Comparison of ENCODE assay signal across 13 cellular contexts in genomic region chr15:68487087-68487843, GRCh38. TPM values are rescaled to one million over a fixed set of nuclear protein-coding genes. Genes with fewer than 3 reads are reported as not detected.
DNase-seq lines count a peak whose midpoint lies in the region; ATAC-seq and TF ChIP-seq lines count a peak whose summit lies in the region.
"Had no signal": no experiment of that assay in that cellular context is flagged by ENCODE, and none has a peak within 500 bp of the region (broad histone marks: within the 10 kb centered on the region; RNA-seq: fewer than 3 reads in every experiment).

No MANE protein-coding gene starts in this region.

- ATAC-seq in left ventricle myocardium superior (peak; percentile 60), GM19023 (IDR thresholded peaks at IDR 0.05; ENCODE audit: unreplicated experiment) (no peak), GM21390 (IDR thresholded peaks at IDR 0.05; ENCODE audit: unreplicated experiment) (no peak)
- no peak for ATAC-seq in stimulated activated memory B cell treated with anti-CD40 and anti-IgM and Interleukin-4, amounts not matched to agents 10 μg/mL and 1 μg/mL and 100 μg/mL, for 72 hours
- no peak for ATAC-seq in natural killer cell treated with Interleukin-12 subunit alpha and Interleukin-12 subunit beta and Interleukin-15 and Interleukin-18, amount 100 ng/mL, for 72 hours
- ATAC-seq: left colon had no signal

- in situ Hi-C loops in astrocyte of the spinal cord (cut with HindIII; ENCODE audit: low sequenced_read_pairs), result no loop called here

- DNase-seq in ELR (ENCODE audit: low read depth) (peak; percentile 37), astrocyte of the spinal cord (ENCODE audit: low read depth, low spot score) (peak; percentile 57), left ventricle myocardium superior (no peak), stomach (no peak)
- no peak for DNase-seq in natural killer cell treated with Interleukin-12 subunit alpha and Interleukin-12 subunit beta and Interleukin-15 and Interleukin-18, amount 100 ng/mL, for 72 hours (ENCODE audit: low spot score)
- DNase-seq: activated CD4-positive, alpha-beta memory T cell treated with anti-CD3 and anti-CD28 coated beads for 36 hours; cortex of kidney; left colon; SW 1271 had no signal

- TF ChIP-seq EP300 in stomach (IDR thresholded peaks at IDR 0.05), result no peak

- 58 to 72% (median 68%) methylated on average over 5 of the region's 5 CpGs for WGBS in stomach, 5 donors

- no peak overlapping the region for H3K27ac Mint-ChIP-seq in stimulated activated memory B cell treated with anti-CD40 and anti-IgM and Interleukin-4, amounts not matched to agents 10 μg/mL and 1 μg/mL and 100 μg/mL, for 72 hours
- H3K27ac Mint-ChIP-seq in natural killer cell treated with Interleukin-12 subunit alpha and Interleukin-12 subunit beta and Interleukin-15 and Interleukin-18, amount 100 ng/mL, for 72 hours, result no peak overlapping the region
- H3K27ac Mint-ChIP-seq: activated CD4-positive, alpha-beta memory T cell treated with anti-CD3 and anti-CD28 coated beads for 36 hours had no signal

- peaks cover 3% of the 10 kb centered on the region for H3K9me3 Mint-ChIP-seq in stimulated activated memory B cell treated with anti-CD40 and anti-IgM and Interleukin-4, amounts not matched to agents 10 μg/mL and 1 μg/mL and 100 μg/mL, for 72 hours
- H3K9me3 Mint-ChIP-seq in natural killer cell treated with Interleukin-12 subunit alpha and Interleukin-12 subunit beta and Interleukin-15 and Interleukin-18, amount 100 ng/mL, for 72 hours, result no peaks in the 10 kb centered on the region
- H3K9me3 Mint-ChIP-seq: activated CD4-positive, alpha-beta memory T cell treated with anti-CD3 and anti-CD28 coated beads for 36 hours had no signal

- H3K4me3 ChIP-seq in astrocyte of the spinal cord (ENCODE audit: low read depth, low read length), result no peak overlapping the region
- no peak overlapping the region for H3K4me3 ChIP-seq in stomach

- no peaks in the 10 kb centered on the region for H3K36me3 Mint-ChIP-seq in stimulated activated memory B cell treated with anti-CD40 and anti-IgM and Interleukin-4, amounts not matched to agents 10 μg/mL and 1 μg/mL and 100 μg/mL, for 72 hours
- H3K36me3 Mint-ChIP-seq in natural killer cell treated with Interleukin-12 subunit alpha and Interleukin-12 subunit beta and Interleukin-15 and Interleukin-18, amount 100 ng/mL, for 72 hours, result no peaks in the 10 kb centered on the region
- H3K36me3 Mint-ChIP-seq: activated CD4-positive, alpha-beta memory T cell treated with anti-CD3 and anti-CD28 coated beads for 36 hours had no signal

- TF ChIP-seq CTCF in astrocyte of the spinal cord (IDR thresholded peaks at IDR 0.05; ENCODE audit: low read depth, low read length), result no peak
- no peak for TF ChIP-seq CTCF in stomach (IDR thresholded peaks at IDR 0.05)

- peaks cover 29% of the 10 kb centered on the region for H3K27me3 Mint-ChIP-seq in stimulated activated memory B cell treated with anti-CD40 and anti-IgM and Interleukin-4, amounts not matched to agents 10 μg/mL and 1 μg/mL and 100 μg/mL, for 72 hours
- H3K27me3 Mint-ChIP-seq in natural killer cell treated with Interleukin-12 subunit alpha and Interleukin-12 subunit beta and Interleukin-15 and Interleukin-18, amount 100 ng/mL, for 72 hours, result peaks cover 19 to 43% of the 10 kb centered on the region in 2 donors

- intact Hi-C loops in left ventricle myocardium superior (cut with micrococcal nuclease) (no loop called here), stomach (cut with DNase I; ENCODE audit: low total_unique reads) (no loop called here)

- peaks cover 7% of the 10 kb centered on the region for H3K4me1 Mint-ChIP-seq in stimulated activated memory B cell treated with anti-CD40 and anti-IgM and Interleukin-4, amounts not matched to agents 10 μg/mL and 1 μg/mL and 100 μg/mL, for 72 hours
- H3K4me1 Mint-ChIP-seq in natural killer cell treated with Interleukin-12 subunit alpha and Interleukin-12 subunit beta and Interleukin-15 and Interleukin-18, amount 100 ng/mL, for 72 hours (ENCODE audit: low read depth in 2 of 2), result no peaks in the 10 kb centered on the region

- peak overlapping the region in 3 of 5 donors; percentile 6 to 29 (median 22) for H3K27ac ChIP-seq in stomach
- H3K27ac ChIP-seq: neutrophil had no signal

- TF ChIP-seq POLR2A in stomach (IDR thresholded peaks at IDR 0.05), result no peak

- H3K4me3 Mint-ChIP-seq in stimulated activated memory B cell treated with anti-CD40 and anti-IgM and Interleukin-4, amounts not matched to agents 10 μg/mL and 1 μg/mL and 100 μg/mL, for 72 hours, result no peak overlapping the region
- no peak overlapping the region for H3K4me3 Mint-ChIP-seq in natural killer cell treated with Interleukin-12 subunit alpha and Interleukin-12 subunit beta and Interleukin-15 and Interleukin-18, amount 100 ng/mL, for 72 hours
- H3K4me3 Mint-ChIP-seq: activated CD4-positive, alpha-beta memory T cell treated with anti-CD3 and anti-CD28 coated beads for 36 hours had no signal

- H3K9me3 ChIP-seq in stomach, result no peaks in the 10 kb centered on the region
- H3K9me3 ChIP-seq: neutrophil had no signal

- H3K4me1 ChIP-seq in stomach, result peaks cover 0 to 31% (median 20%) of the 10 kb centered on the region in 4 donors

- H3K27me3 ChIP-seq in stomach, result no peaks in the 10 kb centered on the region

- no peaks in the 10 kb centered on the region for H3K36me3 ChIP-seq in stomach
- H3K36me3 ChIP-seq: neutrophil had no signal

RNA-seq across cellular contexts. Expression of gene ITGA11, which starts 55.3 kb away (rescaled TPM):
- total RNA-seq in left ventricle myocardium superior (23.5 TPM), stomach (10 to 100 TPM in 1 of 5 donors, 1 to 10 TPM in 3, under 1 TPM in 1; 0.58 to 12.1 (median 4.3) TPM)
- polyA plus RNA-seq in stomach, result under 1 TPM; 0.08 to 1.00 (median 0.92) TPM
- total RNA-seq in natural killer cell treated with Interleukin-12 subunit alpha and Interleukin-12 subunit beta and Interleukin-15 and Interleukin-18, amount 100 ng/mL, for 72 hours, result under 1 TPM; 0.17 to 0.98 TPM

Comparison
In these comparisons a context has a peak if more than half of its experiments do, and no peak if none do; other contexts are left out.
1. DNase-seq: peak in ELR (single experiment) and astrocyte of the spinal cord (single experiment); none in left ventricle myocardium superior (single experiment), stomach (single experiment) and natural killer cell treated with Interleukin-12 subunit alpha and Interleukin-12 subunit beta and Interleukin-15 and Interleukin-18, amount 100 ng/mL, for 72 hours (single experiment).